In genomic region chr22:23772315-23773246, GRCh38 we compare ENCODE assay signal across 8 cellular contexts. TPM values are rescaled to one million over a fixed set of nuclear protein-coding genes. Genes with fewer than 3 reads are reported as not detected.
DNase-seq lines count a peak whose midpoint lies in the region; ATAC-seq and TF ChIP-seq lines count a peak whose summit lies in the region.

A gene with protein sequence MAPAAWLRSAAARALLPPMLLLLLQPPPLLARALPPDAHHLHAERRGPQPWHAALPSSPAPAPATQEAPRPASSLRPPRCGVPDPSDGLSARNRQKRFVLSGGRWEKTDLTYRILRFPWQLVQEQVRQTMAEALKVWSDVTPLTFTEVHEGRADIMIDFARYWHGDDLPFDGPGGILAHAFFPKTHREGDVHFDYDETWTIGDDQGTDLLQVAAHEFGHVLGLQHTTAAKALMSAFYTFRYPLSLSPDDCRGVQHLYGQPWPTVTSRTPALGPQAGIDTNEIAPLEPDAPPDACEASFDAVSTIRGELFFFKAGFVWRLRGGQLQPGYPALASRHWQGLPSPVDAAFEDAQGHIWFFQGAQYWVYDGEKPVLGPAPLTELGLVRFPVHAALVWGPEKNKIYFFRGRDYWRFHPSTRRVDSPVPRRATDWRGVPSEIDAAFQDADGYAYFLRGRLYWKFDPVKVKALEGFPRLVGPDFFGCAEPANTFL (plus strand): TSS chr22:23772849. CDS start chr22:23772871, 22 bp downstream.

- no peaks in the 10 kb centered on the region for H3K36me3 Mint-ChIP-seq in CD8-positive, alpha-beta memory T cell
- H3K36me3 Mint-ChIP-seq in activated CD4-positive, alpha-beta T cell treated with anti-CD3 and anti-CD28 coated beads for 36 hours (ENCODE audit: low read depth): no peaks in the 10 kb centered on the region
- no peaks in the 10 kb centered on the region for H3K36me3 Mint-ChIP-seq in mesothelial cell of epicardium
- H3K36me3 Mint-ChIP-seq in stimulated activated naive CD8-positive, alpha-beta T cell treated with anti-CD3 and anti-CD28 coated beads, Interleukin-15, Interleukin-2, amounts not matched to agents 100 ng/mL and 50 ng/mL, for 24 hours (ENCODE audit: low read depth): no peaks in the 10 kb centered on the region

- POLR2A ChIA-PET in CD8-positive, alpha-beta memory T cell (lab: Charles Lee): interaction anchor here (1.3 kb wide), 2 partner anchors 14 to 85 kb away, joined by 4 read pairs; partner anchors contain the start of genes SLC2A11 and SMARCB1
- POLR2A ChIA-PET in activated CD4-positive, alpha-beta T cell treated with anti-CD3 and anti-CD28 coated beads for 36 hours (lab: Charles Lee): interaction anchor here (0.6 kb wide), 1 partner anchor 14 kb away, joined by 3 read pairs; the partner anchor contains the start of gene SMARCB1

- H3K9me2 ChIP-seq in Loucy (replicated peaks; ENCODE audit: low read depth, low read length): no peaks in the 10 kb centered on the region

- H3K4me1 ChIP-seq in CD8-positive, alpha-beta memory T cell (ENCODE audit: insufficient read depth, low read length): peaks cover 13% of the 10 kb centered on the region
- peaks cover 5% of the 10 kb centered on the region for H3K4me1 ChIP-seq in Loucy (ENCODE audit: insufficient read depth, low read length, poor library complexity, severe bottlenecking)
- peaks cover 13% of the 10 kb centered on the region for H3K4me1 ChIP-seq in ectodermal cell (ENCODE audit: control insufficient read depth, insufficient read depth, low read length)

- peak within 1 kb of the TSS; percentile 33 for H3K4me2 ChIP-seq in Loucy (ENCODE audit: low read depth, low read length, poor library complexity, severe bottlenecking)

- H3F3A ChIP-seq in Loucy (ENCODE audit: low read depth): no peaks in the 10 kb centered on the region

- H3K9ac ChIP-seq in Loucy (ENCODE audit: low read depth, low read length, poor library complexity, severe bottlenecking): no peak within 1 kb of the TSS

- no peaks in the 10 kb centered on the region for H3K9me3 Mint-ChIP-seq in CD8-positive, alpha-beta memory T cell
- no peaks in the 10 kb centered on the region for H3K9me3 Mint-ChIP-seq in activated CD4-positive, alpha-beta T cell treated with anti-CD3 and anti-CD28 coated beads for 36 hours (ENCODE audit: low read depth)
- H3K9me3 Mint-ChIP-seq in mesothelial cell of epicardium: no peaks in the 10 kb centered on the region
- H3K9me3 Mint-ChIP-seq in stimulated activated naive CD8-positive, alpha-beta T cell treated with anti-CD3 and anti-CD28 coated beads, Interleukin-15, Interleukin-2, amounts not matched to agents 100 ng/mL and 50 ng/mL, for 24 hours: no peaks in the 10 kb centered on the region

- H3K4me1 Mint-ChIP-seq in CD8-positive, alpha-beta memory T cell: peaks cover 11 to 28% (median 12%) of the 10 kb centered on the region in 3 donors
- H3K4me1 Mint-ChIP-seq in activated CD4-positive, alpha-beta T cell treated with anti-CD3 and anti-CD28 coated beads for 36 hours: peaks cover 10% of the 10 kb centered on the region
- H3K4me1 Mint-ChIP-seq in mesothelial cell of epicardium: peaks cover 49% of the 10 kb centered on the region
- peaks cover 23% of the 10 kb centered on the region for H3K4me1 Mint-ChIP-seq in stimulated activated naive CD8-positive, alpha-beta T cell treated with anti-CD3 and anti-CD28 coated beads, Interleukin-15, Interleukin-2, amounts not matched to agents 100 ng/mL and 50 ng/mL, for 24 hours (ENCODE audit: low read depth)

- peak; percentile 54 for ATAC-seq in activated CD4-positive, alpha-beta T cell treated with anti-CD3 and anti-CD28 coated beads for 36 hours
- no peak for ATAC-seq in HG02970 (IDR thresholded peaks at IDR 0.05; ENCODE audit: low FRiP score, unreplicated experiment)
- ATAC-seq in GM19351 (IDR thresholded peaks at IDR 0.05; ENCODE audit: unreplicated experiment): no peak

- peak within 1 kb of the TSS in 3 of 8 donors; percentile 1 to 47 (median 3) for H3K27ac Mint-ChIP-seq in CD8-positive, alpha-beta memory T cell
- H3K27ac Mint-ChIP-seq in activated CD4-positive, alpha-beta T cell treated with anti-CD3 and anti-CD28 coated beads for 36 hours: no peak within 1 kb of the TSS
- peak within 1 kb of the TSS; percentile 69 for H3K27ac Mint-ChIP-seq in mesothelial cell of epicardium
- no peak within 1 kb of the TSS for H3K27ac Mint-ChIP-seq in stimulated activated naive CD8-positive, alpha-beta T cell treated with anti-CD3 and anti-CD28 coated beads, Interleukin-15, Interleukin-2, amounts not matched to agents 100 ng/mL and 50 ng/mL, for 24 hours

- WGBS in ectodermal cell, 2 experiments: 1 to 2% methylated on average over 74 of the region's 74 CpGs

- H3K4me3 ChIP-seq in CD8-positive, alpha-beta memory T cell (ENCODE audit: low read length): no peak within 1 kb of the TSS
- H3K4me3 ChIP-seq in Loucy (ENCODE audit: low read length, poor library complexity, severe bottlenecking) (peak within 1 kb of the TSS; percentile 20), ectodermal cell (ENCODE audit: insufficient read depth, low read depth, low read length) (peak within 1 kb of the TSS; percentile 44)

- no peaks in the 10 kb centered on the region for H3K9me3 ChIP-seq in CD8-positive, alpha-beta memory T cell (ENCODE audit: low read length)
- H3K9me3 ChIP-seq in Loucy (ENCODE audit: insufficient read depth, low read depth, low read length): no peaks in the 10 kb centered on the region
- no peaks in the 10 kb centered on the region for H3K9me3 ChIP-seq in ectodermal cell (ENCODE audit: control insufficient read depth, low read length)

- no peaks in the 10 kb centered on the region for H3K36me3 ChIP-seq in CD8-positive, alpha-beta memory T cell (ENCODE audit: insufficient read depth, low read length)
- H3K36me3 ChIP-seq in Loucy (ENCODE audit: insufficient read depth, low read length) (no peaks in the 10 kb centered on the region), ectodermal cell (ENCODE audit: control insufficient read depth, insufficient read depth, low read length) (no peaks in the 10 kb centered on the region)

- H3K27me3 Mint-ChIP-seq in CD8-positive, alpha-beta memory T cell: no peaks in the 10 kb centered on the region
- H3K27me3 Mint-ChIP-seq in activated CD4-positive, alpha-beta T cell treated with anti-CD3 and anti-CD28 coated beads for 36 hours: peaks cover 3% of the 10 kb centered on the region
- H3K27me3 Mint-ChIP-seq in mesothelial cell of epicardium (ENCODE audit: low read depth): no peaks in the 10 kb centered on the region
- no peaks in the 10 kb centered on the region for H3K27me3 Mint-ChIP-seq in stimulated activated naive CD8-positive, alpha-beta T cell treated with anti-CD3 and anti-CD28 coated beads, Interleukin-15, Interleukin-2, amounts not matched to agents 100 ng/mL and 50 ng/mL, for 24 hours

- DNase-seq in CD8-positive, alpha-beta memory T cell: peak in 4 of 5 donors; percentile 42 to 70 (median 48)
- DNase-seq in activated CD4-positive, alpha-beta T cell treated with anti-CD3 and anti-CD28 coated beads for 36 hours: peak; percentile 74
- DNase-seq in mesothelial cell of epicardium (ENCODE audit: low spot score in 2 of 2, unreplicated experiment in 2 of 2): peak in 1 of 2 experiments; percentile 57

- H2AFZ ChIP-seq in Loucy (ENCODE audit: low read length): no peak within 1 kb of the TSS; the same call in 1 of the 2 replicates

- no peaks in the 10 kb centered on the region for H3K27me3 ChIP-seq in CD8-positive, alpha-beta memory T cell (ENCODE audit: insufficient read depth, low read length, poor library complexity, severe bottlenecking)
- H3K27me3 ChIP-seq in Loucy (ENCODE audit: insufficient read depth, low read length, poor library complexity, severe bottlenecking) (no peaks in the 10 kb centered on the region), ectodermal cell (ENCODE audit: control insufficient read depth, insufficient read depth, low read length, poor library complexity, severe bottlenecking) (peaks cover 22% of the 10 kb centered on the region)

- CTCF ChIA-PET in CD8-positive, alpha-beta memory T cell (lab: Charles Lee): interaction anchor here (2.9 kb wide), 1 partner anchor 85 kb away, joined by 10 read pairs; the partner anchor contains the start of gene SLC2A11
- CTCF ChIA-PET in activated CD4-positive, alpha-beta T cell treated with anti-CD3 and anti-CD28 coated beads for 36 hours (lab: Charles Lee): interaction anchor here (1.1 kb wide), 1 partner anchor 76 kb away, joined by 3 read pairs; no protein-coding TSS in a partner anchor

- H3K27ac ChIP-seq in CD8-positive, alpha-beta memory T cell (ENCODE audit: low read depth, low read length): no peak within 1 kb of the TSS
- H3K27ac ChIP-seq in ectodermal cell (ENCODE audit: insufficient read depth, low read depth, low read length, poor library complexity, severe bottlenecking): no peak within 1 kb of the TSS

- no peak for TF ChIP-seq CTCF in Loucy (conservative IDR thresholded peaks at IDR 0.05; ENCODE audit: low read length)
- TF ChIP-seq CTCF in mesothelial cell of epicardium (IDR thresholded peaks at IDR 0.05; ENCODE audit: unreplicated experiment): no peak

- H3K4me3 Mint-ChIP-seq in CD8-positive, alpha-beta memory T cell: peak within 1 kb of the TSS; percentile 45 to 87 (median 72)
- H3K4me3 Mint-ChIP-seq in activated CD4-positive, alpha-beta T cell treated with anti-CD3 and anti-CD28 coated beads for 36 hours: peak within 1 kb of the TSS; percentile 53
- peak within 1 kb of the TSS; percentile 73 for H3K4me3 Mint-ChIP-seq in mesothelial cell of epicardium
- peak within 1 kb of the TSS; percentile 50 for H3K4me3 Mint-ChIP-seq in stimulated activated naive CD8-positive, alpha-beta T cell treated with anti-CD3 and anti-CD28 coated beads, Interleukin-15, Interleukin-2, amounts not matched to agents 100 ng/mL and 50 ng/mL, for 24 hours

- no peaks in the 10 kb centered on the region for H3K79me2 ChIP-seq in Loucy (ENCODE audit: insufficient read depth, low read length)

- intact Hi-C loops in activated CD4-positive, alpha-beta T cell treated with anti-CD3 and anti-CD28 coated beads for 36 hours (cut with DNase I, micrococcal nuclease): loop anchor here in 1 of 2 experiments (1.0 kb wide), 1 partner anchor 15 kb away; no protein-coding TSS in a partner anchor

- H4K20me1 ChIP-seq in Loucy (ENCODE audit: insufficient read depth, low read length, poor library complexity, severe bottlenecking): no peaks in the 10 kb centered on the region

RNA-seq across cellular contexts. Expression of the gene that starts here (rescaled TPM):
- total RNA-seq in CD8-positive, alpha-beta memory T cell: 1 to 10 TPM in 1 of 2 experiments, under 1 TPM in 1; 0.90 to 1.6 TPM
- 1.9 TPM for polyA plus RNA-seq in CD8-positive, alpha-beta memory T cell
- total RNA-seq in activated CD4-positive, alpha-beta T cell treated with anti-CD3 and anti-CD28 coated beads for 36 hours: 1 to 10 TPM in 1 of 2 experiments, under 1 TPM in 1; 0.32 to 1.1 TPM
- 5.6 TPM for polyA plus RNA-seq in ectodermal cell (2013, experiment 1 of 4)
- 6.4 TPM for polyA plus RNA-seq in ectodermal cell (2013, experiment 2 of 4)
- polyA plus RNA-seq in ectodermal cell (2013, experiment 3 of 4): 7.1 TPM
- 7.9 TPM for polyA plus RNA-seq in ectodermal cell (2013, experiment 4 of 4)
- total RNA-seq in mesothelial cell of epicardium: 510 to 566 TPM (median 528 TPM) in 3 replicates

Comparison
In these comparisons a context has a peak if more than half of its experiments do, and no peak if none do; other contexts are left out.
1. RNA of the gene that starts here (total RNA-seq): 510 to 566 TPM in mesothelial cell of epicardium; 0.90 to 1.6 TPM in CD8-positive, alpha-beta memory T cell and 0.32 to 1.1 TPM in activated CD4-positive, alpha-beta T cell treated with anti-CD3 and anti-CD28 coated beads for 36 hours; every median in the first group is over 100 times any median in the second.
2. Peak in every context shown above with its lines, with median percentiles within 50 percentile points of each other: H3K4me3 Mint-ChIP-seq.